In genomic region chr10:103216378-103216777, GRCh38 we compare ENCODE assay signal across 12 cellular contexts. TPM values are rescaled to one million over a fixed set of nuclear protein-coding genes. Genes with fewer than 3 reads are reported as not detected.
"Had no signal": no experiment of that assay in that cellular context is flagged by ENCODE, and none has a peak within 500 bp of the region (broad histone marks: within the 10 kb centered on the region; RNA-seq: fewer than 3 reads in every experiment).

No MANE protein-coding gene starts in this region.

RNA-seq across cellular contexts. Expression of gene RPEL1, which starts 29.3 kb away (rescaled TPM):
- total RNA-seq: cardiac septum; cerebellum; foreskin keratinocyte; heart right ventricle; mesenteric fat pad; naive thymus-derived CD4-positive, alpha-beta T cell; neural crest cell; right cardiac atrium; suprapubic skin; ureter had no signal
- polyA plus RNA-seq: adipose tissue; foreskin keratinocyte; naive thymus-derived CD4-positive, alpha-beta T cell; right cardiac atrium; spleen had no signal
